Comparison of ENCODE assay signal across 19 cellular contexts in the genomic region with DNA sequence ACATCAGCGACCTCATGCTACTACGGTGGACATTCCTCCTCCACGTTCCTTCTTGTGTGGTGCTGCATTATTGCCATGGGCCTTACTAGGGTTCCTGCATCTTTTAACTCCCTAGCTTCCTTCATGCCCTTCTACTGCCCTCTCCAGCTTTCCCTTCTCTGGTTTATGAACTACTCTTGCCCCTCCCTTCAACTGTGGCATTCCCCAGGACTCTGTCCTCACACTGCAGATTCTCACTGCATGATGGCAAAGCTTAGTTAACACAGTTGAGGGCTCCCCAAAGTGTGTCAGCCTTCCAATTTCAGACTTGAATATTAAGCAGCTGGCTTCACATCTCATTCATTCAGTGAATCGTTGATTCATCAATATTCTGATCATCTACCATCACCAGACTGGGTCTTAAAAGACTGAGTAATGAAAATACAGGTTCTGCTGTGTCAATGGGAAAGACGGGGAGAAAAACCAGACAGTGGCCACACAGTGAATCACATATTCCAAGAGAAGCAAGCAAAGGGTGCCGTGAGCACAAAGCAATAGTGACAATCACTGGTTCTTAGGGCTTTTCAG. TPM values are rescaled to one million over a fixed set of nuclear protein-coding genes. Genes with fewer than 3 reads are reported as not detected.
A peak's percentile ranks its signal among the peaks of the same experiment; 100 is the strongest.
DNase-seq lines count a peak whose midpoint lies in the region; ATAC-seq and TF ChIP-seq lines count a peak whose summit lies in the region.
"Had no signal": no experiment of that assay in that cellular context is flagged by ENCODE, and none has a peak within 500 bp of the region (broad histone marks: within the 10 kb centered on the region; RNA-seq: fewer than 3 reads in every experiment).

No MANE protein-coding gene starts in this region.

- H3K27me3 ChIP-seq in CD8-positive, alpha-beta T cell (ENCODE audit: insufficient read depth, low read length) = no peaks in the 10 kb centered on the region
- H3K27me3 ChIP-seq: pancreas had no signal

- no peaks in the 10 kb centered on the region for H3K9me3 ChIP-seq in CD8-positive, alpha-beta T cell (ENCODE audit: low read length)
- H3K9me3 ChIP-seq: pancreas, SK-N-SH had no signal

- no peak overlapping the region for H3K4me3 Mint-ChIP-seq in activated CD4-positive, alpha-beta T cell treated with anti-CD3 and anti-CD28 coated beads for 36 hours
- no peak overlapping the region for H3K4me3 Mint-ChIP-seq in CD8-positive, alpha-beta T cell
- no peak overlapping the region for H3K4me3 Mint-ChIP-seq in activated naive CD8-positive, alpha-beta T cell treated with anti-CD3 and anti-CD28 coated beads, Interleukin-2, amount 50 U/mL, for 24 hours
- H3K4me3 Mint-ChIP-seq: type B pancreatic cell had no signal

- no peak overlapping the region for H3K27ac ChIP-seq in CD8-positive, alpha-beta T cell (ENCODE audit: low read depth, low read length)
- H3K27ac ChIP-seq: GM23248, skin epidermis had no signal

- CTCF ChIA-PET in activated CD4-positive, alpha-beta T cell treated with anti-CD3 and anti-CD28 coated beads for 36 hours (lab: Charles Lee) = interaction anchor here (1.8 kb wide), 1 partner anchor 20 kb away, joined by 4 read pairs; no protein-coding TSS in a partner anchor
- CTCF ChIA-PET in CD8-positive, alpha-beta T cell (lab: Charles Lee) = no interaction called here

- H3K4me3 ChIP-seq in CD8-positive, alpha-beta T cell (ENCODE audit: low read depth, low read length) = no peak overlapping the region
- H3K4me3 ChIP-seq: GM23248, pancreas, skin epidermis had no signal

- H3K27me3 Mint-ChIP-seq in activated CD4-positive, alpha-beta T cell treated with anti-CD3 and anti-CD28 coated beads for 36 hours = no peaks in the 10 kb centered on the region
- H3K27me3 Mint-ChIP-seq in CD8-positive, alpha-beta T cell (ENCODE audit: low read depth) = no peaks in the 10 kb centered on the region
- no peaks in the 10 kb centered on the region for H3K27me3 Mint-ChIP-seq in activated naive CD8-positive, alpha-beta T cell treated with anti-CD3 and anti-CD28 coated beads, Interleukin-2, amount 50 U/mL, for 24 hours
- H3K27me3 Mint-ChIP-seq: type B pancreatic cell had no signal

- intact Hi-C loops in activated CD4-positive, alpha-beta T cell treated with anti-CD3 and anti-CD28 coated beads for 36 hours (cut with DNase I, micrococcal nuclease) = loop anchor here in 1 of 2 experiments (5.0 kb wide), 1 partner anchor 35 kb away; no protein-coding TSS in a partner anchor
- intact Hi-C loops in CD8-positive, alpha-beta T cell (cut with DNase I, micrococcal nuclease) = no loop called here

- peak; percentile 50 for ATAC-seq in activated CD4-positive, alpha-beta T cell treated with anti-CD3 and anti-CD28 coated beads for 36 hours
- no peak for ATAC-seq in CD8-positive, alpha-beta T cell
- ATAC-seq in activated naive CD8-positive, alpha-beta T cell treated with anti-CD3 and anti-CD28 coated beads, Interleukin-2, amount 50 U/mL, for 24 hours = peak; percentile 46
- no peak for ATAC-seq in GM18498 (IDR thresholded peaks at IDR 0.05; ENCODE audit: unreplicated experiment)
- ATAC-seq: Panc1 had no signal

- H3K4me1 ChIP-seq in CD8-positive, alpha-beta T cell (ENCODE audit: insufficient read depth, low read length) = peaks cover 2% of the 10 kb centered on the region

- TF ChIP-seq CTCF in CD8-positive, alpha-beta T cell (IDR thresholded peaks at IDR 0.05) = no peak
- TF ChIP-seq CTCF in GM13977 (IDR thresholded peaks at IDR 0.05; ENCODE audit: extremely low read depth, insufficient read depth, missing control alignments) = no peak

- in situ Hi-C loops in GM13977 (cut with MboI; ENCODE audit: low pct_unique_long_range_greater_than_20kb, low sequenced_read_pairs, unreplicated experiment) = no loop called here

- H3K36me3 ChIP-seq in CD8-positive, alpha-beta T cell (ENCODE audit: insufficient read depth, low read length) = peaks cover under 1% of the 10 kb centered on the region

- H3K4me1 Mint-ChIP-seq in activated CD4-positive, alpha-beta T cell treated with anti-CD3 and anti-CD28 coated beads for 36 hours = peaks cover 52% of the 10 kb centered on the region
- peaks cover 55% of the 10 kb centered on the region for H3K4me1 Mint-ChIP-seq in CD8-positive, alpha-beta T cell (ENCODE audit: low read depth)
- H3K4me1 Mint-ChIP-seq in activated naive CD8-positive, alpha-beta T cell treated with anti-CD3 and anti-CD28 coated beads, Interleukin-2, amount 50 U/mL, for 24 hours = peaks cover 52% of the 10 kb centered on the region

- H3K9me3 Mint-ChIP-seq in activated CD4-positive, alpha-beta T cell treated with anti-CD3 and anti-CD28 coated beads for 36 hours (ENCODE audit: low read depth) = no peaks in the 10 kb centered on the region
- no peaks in the 10 kb centered on the region for H3K9me3 Mint-ChIP-seq in CD8-positive, alpha-beta T cell
- H3K9me3 Mint-ChIP-seq in activated naive CD8-positive, alpha-beta T cell treated with anti-CD3 and anti-CD28 coated beads, Interleukin-2, amount 50 U/mL, for 24 hours = no peaks in the 10 kb centered on the region
- H3K9me3 Mint-ChIP-seq: type B pancreatic cell had no signal

- peaks cover 26% of the 10 kb centered on the region for H3K36me3 Mint-ChIP-seq in activated CD4-positive, alpha-beta T cell treated with anti-CD3 and anti-CD28 coated beads for 36 hours (ENCODE audit: low read depth)
- H3K36me3 Mint-ChIP-seq in CD8-positive, alpha-beta T cell = peaks cover 44% of the 10 kb centered on the region
- H3K36me3 Mint-ChIP-seq in activated naive CD8-positive, alpha-beta T cell treated with anti-CD3 and anti-CD28 coated beads, Interleukin-2, amount 50 U/mL, for 24 hours (ENCODE audit: low read depth) = peaks cover 14% of the 10 kb centered on the region

- peak; percentile 10 for DNase-seq in activated CD4-positive, alpha-beta T cell treated with anti-CD3 and anti-CD28 coated beads for 36 hours
- no peak for DNase-seq in activated CD4-positive, alpha-beta T cell treated with anti-CD3 and anti-CD28 coated beads for 1 hour
- no peak for DNase-seq in CD8-positive, alpha-beta T cell
- DNase-seq in activated naive CD8-positive, alpha-beta T cell treated with anti-CD3 and anti-CD28 coated beads, Interleukin-2, amount 50 U/mL, for 24 hours = no peak
- DNase-seq in myocyte (ENCODE audit: low read depth) (peak; percentile 23), NCI-H1092 (lab: John Stamatoyannopoulos, UW) (no peak), GM13977 (ENCODE audit: low spot score) (no peak)
- DNase-seq: amniotic stem cell, EL, foreskin melanocyte, GM23248, KG1, NCI-H1105 treated with DMSO at 0.1 percent for 48 hours, SK-N-SH had no signal

- H3K27ac Mint-ChIP-seq in activated CD4-positive, alpha-beta T cell treated with anti-CD3 and anti-CD28 coated beads for 36 hours = peak overlapping the region; percentile 43
- H3K27ac Mint-ChIP-seq in CD8-positive, alpha-beta T cell = peak overlapping the region; percentile 77
- peak overlapping the region; percentile 73 for H3K27ac Mint-ChIP-seq in activated naive CD8-positive, alpha-beta T cell treated with anti-CD3 and anti-CD28 coated beads, Interleukin-2, amount 50 U/mL, for 24 hours
- H3K27ac Mint-ChIP-seq: type B pancreatic cell had no signal

- POLR2A ChIA-PET in activated CD4-positive, alpha-beta T cell treated with anti-CD3 and anti-CD28 coated beads for 36 hours (lab: Charles Lee) = no interaction called here
- POLR2A ChIA-PET in CD8-positive, alpha-beta T cell (lab: Charles Lee) = no interaction called here

RNA-seq across cellular contexts. Expression of a gene that starts 53.0 kb away (rescaled TPM):
- total RNA-seq in activated CD4-positive, alpha-beta T cell treated with anti-CD3 and anti-CD28 coated beads for 36 hours = 10 to 100 TPM; 34.0 to 37.9 TPM
- total RNA-seq in CD8-positive, alpha-beta T cell = 10 to 100 TPM; 54.5 to 55.8 TPM
- total RNA-seq in myocyte = 33.4 and 52.4 TPM in 2 replicates
- 10.0 TPM for polyA plus RNA-seq in myocyte (2012)

Comparison
In these comparisons a context has a peak if more than half of its experiments do, and no peak if none do; other contexts are left out.
1. DNase-seq: peak in activated CD4-positive, alpha-beta T cell treated with anti-CD3 and anti-CD28 coated beads for 36 hours (single experiment) and myocyte (single experiment); none in activated CD4-positive, alpha-beta T cell treated with anti-CD3 and anti-CD28 coated beads for 1 hour (single experiment), CD8-positive, alpha-beta T cell (0 of 7), activated naive CD8-positive, alpha-beta T cell treated with anti-CD3 and anti-CD28 coated beads, Interleukin-2, amount 50 U/mL, for 24 hours (single experiment), NCI-H1092 (single experiment) and GM13977 (single experiment).
2. ATAC-seq: peak in activated CD4-positive, alpha-beta T cell treated with anti-CD3 and anti-CD28 coated beads for 36 hours (single experiment) and activated naive CD8-positive, alpha-beta T cell treated with anti-CD3 and anti-CD28 coated beads, Interleukin-2, amount 50 U/mL, for 24 hours (single experiment); none in CD8-positive, alpha-beta T cell (single experiment) and GM18498 (single experiment).
3. Peak in every context shown above with its lines, with median percentiles within 50 percentile points of each other: H3K27ac Mint-ChIP-seq.